In the genomic region with DNA sequence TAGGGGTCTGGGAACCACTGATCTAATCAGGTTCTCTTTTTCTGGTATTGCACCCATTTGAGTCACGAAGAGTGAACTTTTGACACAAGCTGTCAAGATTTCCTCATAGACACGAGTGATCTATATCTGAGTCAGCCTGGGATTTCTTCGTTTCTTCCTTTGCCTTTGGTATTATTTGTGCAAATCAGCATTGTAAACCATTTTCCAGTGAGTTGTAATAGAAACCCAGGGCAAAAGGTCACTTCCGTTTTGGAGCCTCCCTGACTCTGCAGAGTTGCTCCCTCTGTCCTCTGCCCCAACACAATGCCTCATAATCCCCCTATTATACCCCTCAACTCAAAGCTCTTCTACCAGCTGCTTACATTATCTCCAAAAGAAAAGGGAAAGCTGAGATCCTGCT, we compare ENCODE assay signal across 15 cellular contexts.
DNase-seq lines count a peak whose midpoint lies in the region; ATAC-seq, FAIRE-seq and TF ChIP-seq lines count a peak whose summit lies in the region.
"Had no signal": no experiment of that assay in that cellular context is flagged by ENCODE, and none has a peak within 500 bp of the region (broad histone marks: within the 10 kb centered on the region; RNA-seq: fewer than 3 reads in every experiment).

No MANE protein-coding gene starts in this region.

- H3K4me1 ChIP-seq in mesenchymal stem cell (ENCODE audit: control insufficient read depth, insufficient read depth, low read depth, low read length), result peaks cover 2% of the 10 kb centered on the region

- no peak for ATAC-seq in HG02870 (IDR thresholded peaks at IDR 0.05; ENCODE audit: unreplicated experiment)

- H3K9me3 ChIP-seq in mesenchymal stem cell (ENCODE audit: control insufficient read depth, low read length), result no peaks in the 10 kb centered on the region

- no peak overlapping the region for H3K4me2 ChIP-seq in mesenchymal stem cell (ENCODE audit: low read length, poor library complexity, severe bottlenecking)

- FAIRE-seq in bronchial epithelial cell (lab: Jason Lieb, UNC), result no peak

- H3K27ac ChIP-seq in mesenchymal stem cell (ENCODE audit: low read length, poor library complexity, severe bottlenecking), result no peak overlapping the region

- DNase-seq in Daoy (ENCODE audit: low read depth) (peak; percentile 21), NCI-H82 treated with DMSO at 0.1 percent for 48 hours (lab: John Stamatoyannopoulos, UW; ENCODE audit: unreplicated experiment) (peak; percentile 33), bronchial epithelial cell (ENCODE audit: low read depth) (peak; percentile 96), mesenchymal stem cell (peak; percentile 88), NCI-H2196 treated with DMSO at 0.1 percent for 48 hours (lab: John Stamatoyannopoulos, UW; ENCODE audit: unreplicated experiment) (no peak), hepatic stellate cell (ENCODE audit: low spot score) (no peak), amniotic stem cell (lab: John Stamatoyannopoulos, UW) (no peak)
- DNase-seq: activated CD4-positive, alpha-beta T cell treated with anti-CD3 and anti-CD28 coated beads for 1 hour; activated gamma-delta T cell; C1 segment of cervical spinal cord; cerebellar nuclear complex; NCI-H1694; Right ventricle myocardium superior; stimulated activated CD4-positive, alpha-beta T cell treated with anti-CD3 and anti-CD28 coated beads, Interleukin-12 subunit alpha, Interleukin-12 subunit beta, amount 100 ng/mL, for 4 hours had no signal

- H3K23ac ChIP-seq in mesenchymal stem cell (ENCODE audit: low read length in 2 of 2), result no peak overlapping the region

- H3K9ac ChIP-seq in mesenchymal stem cell (ENCODE audit: low read length), result no peak overlapping the region

- no peak overlapping the region for H3K14ac ChIP-seq in mesenchymal stem cell (ENCODE audit: low read length in 2 of 2)

- H2AFZ ChIP-seq in mesenchymal stem cell (ENCODE audit: low read depth, low read length), result no peak overlapping the region

- TF ChIP-seq CTCF in bronchial epithelial cell (IDR thresholded peaks at IDR 0.05; ENCODE audit: insufficient read depth, low read length, severe bottlenecking), result no peak

- H3K79me1 ChIP-seq in mesenchymal stem cell (replicated peaks; ENCODE audit: low read length, poor library complexity, severe bottlenecking), result no peaks in the 10 kb centered on the region

- no peak overlapping the region for H2BK120ac ChIP-seq in mesenchymal stem cell (ENCODE audit: low read depth, low read length)

- no peak overlapping the region for H3K4me3 ChIP-seq in bronchial epithelial cell (ENCODE audit: low read depth, low read length)
- no peak overlapping the region for H3K4me3 ChIP-seq in mesenchymal stem cell (ENCODE audit: insufficient read depth in 1 of 2, low read depth in 1 of 2, low read length in 2 of 2)

- no peak overlapping the region for H2AK5ac ChIP-seq in mesenchymal stem cell (ENCODE audit: low read length, severe bottlenecking)

- H3K18ac ChIP-seq in mesenchymal stem cell (ENCODE audit: low read depth in 1 of 2, low read length in 2 of 2), result no peak overlapping the region

- H2BK5ac ChIP-seq in mesenchymal stem cell (ENCODE audit: low read depth, low read length, poor library complexity, severe bottlenecking), result no peak overlapping the region

- H4K91ac ChIP-seq in mesenchymal stem cell (ENCODE audit: low read length), result no peak overlapping the region

- peak overlapping the region in 1 of 2 experiments; percentile 15 for H3K4ac ChIP-seq in mesenchymal stem cell (ENCODE audit: low read depth in 1 of 2, low read length in 2 of 2)

- H3K36me3 ChIP-seq in bronchial epithelial cell (ENCODE audit: control insufficient read depth, insufficient read depth, low read length) (no peaks in the 10 kb centered on the region), mesenchymal stem cell (ENCODE audit: control insufficient read depth in 1 of 2, insufficient read depth in 2 of 2, low read depth in 1 of 2, low read length in 2 of 2) (no peaks in the 10 kb centered on the region)

- no peak overlapping the region for H4K8ac ChIP-seq in mesenchymal stem cell (ENCODE audit: low read length)

- H2BK15ac ChIP-seq in mesenchymal stem cell (ENCODE audit: low read depth, poor library complexity, severe bottlenecking), result no peak overlapping the region

- H3K27me3 ChIP-seq in bronchial epithelial cell (ENCODE audit: control insufficient read depth, insufficient read depth, low read length) (no peaks in the 10 kb centered on the region), mesenchymal stem cell (ENCODE audit: control insufficient read depth in 1 of 2, insufficient read depth in 1 of 2, low read length in 2 of 2) (no peaks in the 10 kb centered on the region)

- H2BK12ac ChIP-seq in mesenchymal stem cell (ENCODE audit: low read length in 2 of 2), result no peak overlapping the region

- 8% methylated on average over 4 of the region's 4 CpGs for WGBS in mesenchymal stem cell

Comparison
In these comparisons a context has a peak if more than half of its experiments do, and no peak if none do; other contexts are left out.
1. DNase-seq: peak in Daoy (single experiment), NCI-H82 treated with DMSO at 0.1 percent for 48 hours (single experiment), bronchial epithelial cell (single experiment) and mesenchymal stem cell (single experiment); none in NCI-H2196 treated with DMSO at 0.1 percent for 48 hours (single experiment), hepatic stellate cell (single experiment) and amniotic stem cell (single experiment).